In the genomic region with DNA sequence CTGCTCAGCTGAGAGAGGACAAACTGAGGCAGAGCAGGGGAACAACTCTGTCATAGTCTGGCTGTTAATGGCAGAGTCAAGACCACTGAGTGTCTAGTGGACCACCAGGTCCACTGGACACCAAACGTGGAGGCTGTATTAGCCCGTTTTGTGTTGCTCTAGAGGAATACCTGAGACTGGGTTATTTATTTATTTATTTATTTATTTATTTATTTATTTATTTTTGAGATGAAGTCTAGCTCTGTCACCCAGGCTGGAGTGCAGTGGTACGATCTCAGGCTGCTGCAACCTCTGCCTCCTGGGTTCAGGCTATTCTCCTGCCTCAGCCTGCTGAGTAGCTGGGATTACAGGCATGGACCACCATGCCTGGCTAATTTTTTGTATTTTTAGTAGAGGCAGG, we compare ENCODE assay signal across 11 cellular contexts. TPM values are rescaled to one million over a fixed set of nuclear protein-coding genes. Genes with fewer than 3 reads are reported as not detected.
"Had no signal": no experiment of that assay in that cellular context is flagged by ENCODE, and none has a peak within 500 bp of the region (broad histone marks: within the 10 kb centered on the region; RNA-seq: fewer than 3 reads in every experiment).

No MANE protein-coding gene starts in this region.

RNA-seq across cellular contexts. Expression of a gene that starts 40.6 kb away (rescaled TPM):
- total RNA-seq: stomach, suprapubic skin, temporal lobe, thyroid gland, transverse colon, upper lobe of left lung, upper lobe of right lung, ureter, urinary bladder, uterus, vagina had no signal
- polyA plus RNA-seq: stomach, urinary bladder had no signal
